8 cellular contexts compared by ENCODE assay signal in the genomic region with DNA sequence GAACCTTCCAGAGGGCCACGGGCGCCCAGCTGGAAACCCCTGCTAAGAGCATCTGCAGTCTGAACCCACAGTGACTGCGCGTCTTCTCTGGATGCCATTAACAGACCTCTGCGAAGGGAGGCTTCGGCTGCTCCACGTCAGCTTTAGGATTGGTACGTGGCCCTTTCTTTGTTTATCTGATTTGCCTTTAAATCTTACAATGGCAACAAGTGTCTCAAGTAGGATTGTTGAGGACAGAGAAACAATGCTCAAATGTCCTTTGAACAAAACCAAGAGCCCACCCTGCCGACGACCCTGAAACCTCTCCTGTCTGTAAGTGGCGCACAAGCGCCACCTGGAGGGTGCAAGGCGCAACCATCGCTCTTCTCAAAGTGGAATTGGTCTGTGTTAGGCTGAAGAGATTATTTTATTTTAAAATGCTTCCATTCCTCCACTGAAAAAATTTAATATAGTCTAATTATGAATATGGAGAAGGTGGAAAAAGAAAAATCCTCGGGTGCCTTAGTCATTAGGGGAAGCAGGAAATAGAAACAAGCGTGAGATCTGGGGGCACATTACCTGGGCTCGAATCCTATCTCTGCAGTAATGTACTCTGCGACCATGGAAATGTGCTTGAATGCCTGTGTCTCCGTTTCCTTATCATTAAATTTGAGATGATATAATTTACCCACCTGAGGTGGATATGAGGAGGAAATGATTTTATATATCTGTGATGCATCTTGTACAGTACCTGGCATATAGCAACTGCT.
DNase-seq lines count a peak whose midpoint lies in the region; ATAC-seq and TF ChIP-seq lines count a peak whose summit lies in the region.

No MANE protein-coding gene starts in this region.

- H3K4me2 ChIP-seq in OCI-LY7 (ENCODE audit: low read length) = no peak overlapping the region; the same call in 1 of the 2 replicates

- intact Hi-C loops in OCI-LY7 (cut with micrococcal nuclease; ENCODE audit: unreplicated experiment) = loop anchor here (1.0 kb wide), 1 partner anchor 130 kb away; no protein-coding TSS in a partner anchor

- H3K4me3 ChIP-seq in OCI-LY7 (ENCODE audit: low read depth, low read length, poor library complexity, severe bottlenecking) = no peak overlapping the region
- H3K4me3 ChIP-seq in astrocyte of the cerebellum (ENCODE audit: low read depth, low read length) = peak overlapping the region; percentile 38
- peak overlapping the region; percentile 20 for H3K4me3 ChIP-seq in iPS-15b (ENCODE audit: low read depth, low read length)
- peak overlapping the region; percentile 38 for H3K4me3 ChIP-seq in skeletal muscle cell (ENCODE audit: low read depth, low read length)

- no TSS peak for BruUV-seq in OCI-LY7 (replicated peaks; lab: Mats Ljungman, UMichigan)

- H3K9me2 ChIP-seq in OCI-LY7 (ENCODE audit: insufficient read depth, low read length) = no peaks in the 10 kb centered on the region

- POLR2A ChIA-PET in OCI-LY7 (lab: Charles Lee) = no interaction called here

- H2AFZ ChIP-seq in OCI-LY7 (ENCODE audit: low read length) = peak overlapping the region; percentile 34; the same call in 1 of the 2 replicates

- no peak overlapping the region for H3K9ac ChIP-seq in iPS-15b (ENCODE audit: low read depth, low read length)

- H3K27ac ChIP-seq in OCI-LY7 (ENCODE audit: low read depth, low read length, poor library complexity, severe bottlenecking) = no peak overlapping the region

- ATAC-seq in HG03135 (IDR thresholded peaks at IDR 0.05; ENCODE audit: unreplicated experiment) (peak; percentile 65), HG03039 (IDR thresholded peaks at IDR 0.05; ENCODE audit: unreplicated experiment) (no peak)

- CTCF ChIA-PET in OCI-LY7 (lab: Charles Lee; ENCODE audit: unreplicated experiment) = no interaction called here

- H4K20me1 ChIP-seq in OCI-LY7 (ENCODE audit: insufficient read depth, low read length) = no peaks in the 10 kb centered on the region; the same call in 1 of the 2 replicates

- TF ChIP-seq CTCF in OCI-LY7 (conservative IDR thresholded peaks at IDR 0.05; ENCODE audit: low read length) = peak; percentile 96
- TF ChIP-seq CTCF in astrocyte of the cerebellum (IDR thresholded peaks at IDR 0.05; ENCODE audit: low read depth, low read length, missing control alignments) = peak; percentile 99

- no peaks in the 10 kb centered on the region for H3K36me3 ChIP-seq in OCI-LY7 (ENCODE audit: insufficient read depth, low read length)
- H3K36me3 ChIP-seq in iPS-15b (ENCODE audit: control insufficient read depth, insufficient read depth, low read length) = no peaks in the 10 kb centered on the region

- DNase-seq in SIG-M5 treated with dmso at 0.1 percent for 504 hours (lab: John Stamatoyannopoulos, UW; ENCODE audit: unreplicated experiment) (peak; percentile 8), SIG-M5 (lab: John Stamatoyannopoulos, UW) (no peak), OCI-LY7 (ENCODE audit: low spot score) (peak; percentile 45), astrocyte of the cerebellum (ENCODE audit: low read depth) (peak; percentile 13), skeletal muscle cell (ENCODE audit: low read depth) (peak; percentile 4)

- no peaks in the 10 kb centered on the region for H3K79me2 ChIP-seq in OCI-LY7 (ENCODE audit: insufficient read depth, low read depth, low read length)

- H3K4me1 ChIP-seq in OCI-LY7 (ENCODE audit: insufficient read depth, low read length, poor library complexity, severe bottlenecking) (no peaks in the 10 kb centered on the region), iPS-15b (ENCODE audit: control insufficient read depth, insufficient read depth, low read length) (peaks cover 4% of the 10 kb centered on the region)

- in situ Hi-C loops in astrocyte of the cerebellum (cut with HindIII; ENCODE audit: low sequenced_read_pairs) = loop anchor here (25.0 kb wide), 1 partner anchor 133 kb away; no protein-coding TSS in a partner anchor

- H3K9me3 ChIP-seq in OCI-LY7 (ENCODE audit: low read length) (no peaks in the 10 kb centered on the region), iPS-15b (ENCODE audit: control insufficient read depth, insufficient read depth, low read length) (no peaks in the 10 kb centered on the region)

- H3K27me3 ChIP-seq in iPS-15b (ENCODE audit: control insufficient read depth, insufficient read depth, low read length) = no peaks in the 10 kb centered on the region
